Comparison of ENCODE assay signal across 9 cellular contexts in genomic region chr3:183823963-183824362, GRCh38. TPM values are rescaled to one million over a fixed set of nuclear protein-coding genes. Genes with fewer than 3 reads are reported as not detected.
A peak's percentile ranks its signal among the peaks of the same experiment; 100 is the strongest.
DNase-seq lines count a peak whose midpoint lies in the region; ATAC-seq and TF ChIP-seq lines count a peak whose summit lies in the region.
"Had no signal": no experiment of that assay in that cellular context is flagged by ENCODE, and none has a peak within 500 bp of the region (broad histone marks: within the 10 kb centered on the region; RNA-seq: fewer than 3 reads in every experiment).

No MANE protein-coding gene starts in this region.

- CTCF ChIA-PET in activated naive CD4-positive, alpha-beta T cell treated with anti-CD3 and anti-CD28 coated beads for 36 hours (lab: Charles Lee) = interaction anchor here (1.0 to 3.2 kb wide), 2 partner anchors 61 to 374 kb away, joined by 3 to 15 read pairs; partner anchors contain the start of gene PARL

- H3K9me3 ChIP-seq in OCI-LY1 (ENCODE audit: low read length) = no peaks in the 10 kb centered on the region
- H3K9me3 ChIP-seq: suprapubic skin had no signal

- no peaks in the 10 kb centered on the region for H3K27me3 Mint-ChIP-seq in activated naive CD4-positive, alpha-beta T cell treated with anti-CD3 and anti-CD28 coated beads for 36 hours (ENCODE audit: low read depth)
- peaks cover 21% of the 10 kb centered on the region for H3K27me3 Mint-ChIP-seq in endothelial cell (ENCODE audit: unreplicated experiment)

- H3K27me3 ChIP-seq in OCI-LY1 (ENCODE audit: insufficient read depth, low read length) = no peaks in the 10 kb centered on the region
- H3K27me3 ChIP-seq: suprapubic skin had no signal

- no peak for ATAC-seq in activated naive CD4-positive, alpha-beta T cell treated with anti-CD3 and anti-CD28 coated beads, Interleukin-2, amount 50 U/mL, for 72 hours
- no peak for ATAC-seq in GM19467 (IDR thresholded peaks at IDR 0.05; ENCODE audit: unreplicated experiment)

- H3K27ac ChIP-seq in OCI-LY1 (ENCODE audit: low read depth, low read length, poor library complexity, severe bottlenecking) = no peak overlapping the region
- H3K27ac ChIP-seq: suprapubic skin had no signal

- no peaks in the 10 kb centered on the region for H3K79me2 ChIP-seq in OCI-LY1 (ENCODE audit: insufficient read depth, low read length)

- H3K4me2 ChIP-seq in OCI-LY1 (ENCODE audit: low read length) = peak overlapping the region; percentile 68

- no peak overlapping the region for H2AFZ ChIP-seq in OCI-LY1 (ENCODE audit: low read length)

- peaks cover 16% of the 10 kb centered on the region for H3K4me1 ChIP-seq in OCI-LY1 (ENCODE audit: insufficient read depth, low read length, severe bottlenecking)

- no peak overlapping the region; the same call in 1 of the 2 replicates for H3K9ac ChIP-seq in OCI-LY1 (ENCODE audit: low read length)

- H3K4me3 ChIP-seq in OCI-LY1 (ENCODE audit: low read depth, low read length, poor library complexity, severe bottlenecking) = peak overlapping the region; percentile 64

- TF ChIP-seq CTCF in OCI-LY1 (IDR thresholded peaks at IDR 0.05; ENCODE audit: low read length) = no peak
- no peak for TF ChIP-seq CTCF in endothelial cell (IDR thresholded peaks at IDR 0.05; ENCODE audit: unreplicated experiment)

- peaks cover 16% of the 10 kb centered on the region for H3K4me1 Mint-ChIP-seq in activated naive CD4-positive, alpha-beta T cell treated with anti-CD3 and anti-CD28 coated beads for 36 hours (ENCODE audit: low read depth)
- peaks cover 10% of the 10 kb centered on the region for H3K4me1 Mint-ChIP-seq in endothelial cell (ENCODE audit: unreplicated experiment)

- H3K36me3 Mint-ChIP-seq in activated naive CD4-positive, alpha-beta T cell treated with anti-CD3 and anti-CD28 coated beads for 36 hours (ENCODE audit: low read depth) = peaks cover 2% of the 10 kb centered on the region
- peaks cover 0 to 6% of the 10 kb centered on the region in 2 donors for H3K36me3 Mint-ChIP-seq in activated naive CD4-positive, alpha-beta T cell treated with anti-CD3 and anti-CD28 coated beads, Interleukin-2, amount 50 U/mL, for 72 hours
- H3K36me3 Mint-ChIP-seq in endothelial cell (ENCODE audit: low read depth, unreplicated experiment) = peaks cover 24% of the 10 kb centered on the region

- H3K27ac Mint-ChIP-seq in activated naive CD4-positive, alpha-beta T cell treated with anti-CD3 and anti-CD28 coated beads for 36 hours = no peak overlapping the region
- H3K27ac Mint-ChIP-seq in activated naive CD4-positive, alpha-beta T cell treated with anti-CD3 and anti-CD28 coated beads, Interleukin-2, amount 50 U/mL, for 72 hours = peak overlapping the region in 1 of 2 donors; percentile 69
- H3K27ac Mint-ChIP-seq in endothelial cell (ENCODE audit: unreplicated experiment) = peak overlapping the region; percentile 38

- no peaks in the 10 kb centered on the region for H4K20me1 ChIP-seq in OCI-LY1 (ENCODE audit: insufficient read depth, low read length)

- intact Hi-C loops in activated naive CD4-positive, alpha-beta T cell treated with anti-CD3 and anti-CD28 coated beads for 36 hours (cut with micrococcal nuclease) = loop anchor here (2.0 kb wide), 2 partner anchors 355 to 393 kb away; no protein-coding TSS in a partner anchor

- H3K9me3 Mint-ChIP-seq in activated naive CD4-positive, alpha-beta T cell treated with anti-CD3 and anti-CD28 coated beads for 36 hours = no peaks in the 10 kb centered on the region
- no peaks in the 10 kb centered on the region for H3K9me3 Mint-ChIP-seq in activated naive CD4-positive, alpha-beta T cell treated with anti-CD3 and anti-CD28 coated beads, Interleukin-2, amount 50 U/mL, for 72 hours
- H3K9me3 Mint-ChIP-seq in endothelial cell (ENCODE audit: unreplicated experiment) = no peaks in the 10 kb centered on the region

- H3K9me2 ChIP-seq in OCI-LY1 (ENCODE audit: low read depth, low read length) = no peaks in the 10 kb centered on the region

- peaks cover under 1% of the 10 kb centered on the region; the same call in 1 of the 2 replicates for H3K36me3 ChIP-seq in OCI-LY1 (ENCODE audit: insufficient read depth, low read length)

- H3K4me3 Mint-ChIP-seq in activated naive CD4-positive, alpha-beta T cell treated with anti-CD3 and anti-CD28 coated beads for 36 hours = peak overlapping the region; percentile 70
- peak overlapping the region; percentile 85 for H3K4me3 Mint-ChIP-seq in endothelial cell (ENCODE audit: unreplicated experiment)

- no peak for DNase-seq in activated naive CD4-positive, alpha-beta T cell treated with anti-CD3 and anti-CD28 coated beads for 36 hours
- no peak for DNase-seq in activated naive CD4-positive, alpha-beta T cell treated with anti-CD3 and anti-CD28 coated beads, Interleukin-2, amount 50 U/mL, for 72 hours (ENCODE audit: low spot score in 2 of 2)
- DNase-seq in endothelial cell (ENCODE audit: low spot score) = no peak
- DNase-seq in superior temporal gyrus (ENCODE audit: extremely low spot score) = peak; percentile 74
- no peak for DNase-seq in midbrain (lab: John Stamatoyannopoulos, UW)
- DNase-seq in OCI-M1 (lab: John Stamatoyannopoulos, UW) = no peak

- peaks cover 9% of the 10 kb centered on the region; the same call in 1 of the 2 replicates for H3F3A ChIP-seq in OCI-LY1 (ENCODE audit: insufficient read depth, low read length)

RNA-seq across cellular contexts. Expression of gene MAP6D1, which starts 1.4 kb away (rescaled TPM):
- total RNA-seq in activated naive CD4-positive, alpha-beta T cell treated with anti-CD3 and anti-CD28 coated beads for 36 hours = 1 to 10 TPM; 1.1 to 1.4 TPM
- total RNA-seq in activated naive CD4-positive, alpha-beta T cell treated with anti-CD3 and anti-CD28 coated beads, Interleukin-2, amount 50 U/mL, for 72 hours = 1 to 10 TPM in 1 of 2 donors, not detected in 1; 1.4 TPM
- total RNA-seq in endothelial cell (ENCODE audit: unreplicated experiment) = 0.90 TPM
